ENCODE assay signal across 8 cellular contexts in the genomic region with DNA sequence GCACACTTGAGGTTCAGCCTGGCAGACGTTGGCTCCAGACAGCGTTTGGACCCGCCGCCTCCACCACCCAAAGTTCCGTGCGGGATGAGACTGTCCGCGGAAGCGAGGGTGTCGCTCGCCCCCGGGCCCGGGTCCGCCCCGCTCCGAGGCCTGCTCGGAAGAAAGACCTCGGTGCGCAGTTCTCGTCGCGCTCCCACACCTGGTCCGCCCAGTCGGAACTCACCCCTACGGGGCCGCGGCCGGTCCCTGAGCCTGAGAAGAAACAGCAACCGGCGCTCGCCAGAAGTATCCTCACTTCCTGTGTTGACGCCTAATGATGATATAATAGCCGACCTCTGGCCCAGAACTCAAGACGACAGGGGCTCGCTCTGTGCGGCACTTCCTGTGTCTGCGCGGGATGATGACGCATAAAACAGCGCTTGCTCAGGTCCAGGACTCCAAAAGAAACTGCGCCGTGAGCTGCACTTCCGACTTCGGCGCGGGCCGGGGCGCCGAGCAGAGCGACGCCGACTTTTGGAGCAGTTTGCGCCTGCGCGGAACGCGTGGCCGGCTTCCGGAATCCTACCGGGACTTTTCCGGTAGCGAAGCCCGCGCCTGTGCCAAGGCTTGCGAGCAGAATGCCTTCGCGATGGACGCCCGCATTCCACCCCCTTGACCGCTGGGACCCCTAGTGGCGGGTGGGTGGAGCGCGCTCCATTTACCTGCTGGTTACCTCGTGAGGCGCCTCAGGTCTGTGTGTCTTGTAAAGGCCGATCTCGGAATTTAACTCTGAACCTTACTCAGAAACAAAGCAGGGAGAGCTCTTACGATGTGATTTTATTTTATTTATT. TPM values are rescaled to one million over a fixed set of nuclear protein-coding genes. Genes with fewer than 3 reads are reported as not detected.
DNase-seq lines count a peak whose midpoint lies in the region; ATAC-seq and TF ChIP-seq lines count a peak whose summit lies in the region.
"Not testable (repeated sequence)": the region's sequence is repeated elsewhere in the genome, so short reads cannot be mapped to it uniquely, and the experiment has no call there.

A gene (minus strand): TSS at position 323 of the 830 bp plus-strand sequence. CDS start 1,539 bp downstream, outside the sequence.

- H3K27me3 ChIP-seq in thymus (ENCODE audit: control insufficient read depth, insufficient read depth), result not testable (repeated sequence)

- peak within 1 kb of the TSS; percentile 93 to 98 for H3K27ac Mint-ChIP-seq in activated naive CD4-positive, alpha-beta T cell treated with anti-CD3 and anti-CD28 coated beads, Interleukin-2, amount 50 U/mL, for 72 hours
- H3K27ac Mint-ChIP-seq in glutamatergic neuron (ENCODE audit: unreplicated experiment) (peak within 1 kb of the TSS; percentile 89), osteocyte (ENCODE audit: unreplicated experiment) (peak within 1 kb of the TSS; percentile 97)

- not testable (repeated sequence) for H3K4me1 ChIP-seq in thymus (ENCODE audit: control insufficient read depth, insufficient read depth, low read length)

- not testable (repeated sequence) for H3K9me3 Mint-ChIP-seq in activated naive CD4-positive, alpha-beta T cell treated with anti-CD3 and anti-CD28 coated beads, Interleukin-2, amount 50 U/mL, for 72 hours; glutamatergic neuron (ENCODE audit: unreplicated experiment); osteocyte (ENCODE audit: unreplicated experiment)

- H3K27me3 Mint-ChIP-seq in glutamatergic neuron (ENCODE audit: unreplicated experiment); osteocyte (ENCODE audit: unreplicated experiment): not testable (repeated sequence)

- not testable (repeated sequence) for H3K36me3 ChIP-seq in thymus (ENCODE audit: control insufficient read depth, insufficient read depth)

- H3K4me3 Mint-ChIP-seq in glutamatergic neuron (ENCODE audit: unreplicated experiment) (peak within 1 kb of the TSS; percentile 91), osteocyte (ENCODE audit: unreplicated experiment) (peak within 1 kb of the TSS; percentile 90)

- TF ChIP-seq CTCF in GM10248 (IDR thresholded peaks at IDR 0.05; ENCODE audit: control extremely low read depth, extremely low read depth, low read depth, missing control alignments), result not testable (repeated sequence)
- peak; percentile 62 for TF ChIP-seq CTCF in glutamatergic neuron (IDR thresholded peaks at IDR 0.05; ENCODE audit: partially characterized antibody, unreplicated experiment)
- TF ChIP-seq CTCF in osteocyte (IDR thresholded peaks at IDR 0.05), result peak; percentile 41

- H3K9me3 ChIP-seq in thymus (ENCODE audit: control insufficient read depth), result not testable (repeated sequence)

- H3K36me3 Mint-ChIP-seq in activated naive CD4-positive, alpha-beta T cell treated with anti-CD3 and anti-CD28 coated beads, Interleukin-2, amount 50 U/mL, for 72 hours; glutamatergic neuron (ENCODE audit: unreplicated experiment); osteocyte (ENCODE audit: unreplicated experiment): not testable (repeated sequence)

- peak; percentile 91 for ATAC-seq in HG02588 (IDR thresholded peaks at IDR 0.05; ENCODE audit: unreplicated experiment)
- peak; percentile 97 to 99 for ATAC-seq in activated naive CD4-positive, alpha-beta T cell treated with anti-CD3 and anti-CD28 coated beads, Interleukin-2, amount 50 U/mL, for 72 hours

- H3K27ac ChIP-seq in thymus (ENCODE audit: low read depth), result peak within 1 kb of the TSS; percentile 90

- DNase-seq in GM10248 (ENCODE audit: extremely low spot score) (peak; percentile 97), NCI-H1048 (lab: John Stamatoyannopoulos, UW) (peak; percentile 88), SKM-1 (lab: John Stamatoyannopoulos, UW; ENCODE audit: unreplicated experiment) (peak; percentile 95), glutamatergic neuron (peak; percentile 92), osteocyte (ENCODE audit: extremely low spot score, unreplicated experiment) (peak; percentile 99)
- peak; percentile 92 to 99 for DNase-seq in activated naive CD4-positive, alpha-beta T cell treated with anti-CD3 and anti-CD28 coated beads, Interleukin-2, amount 50 U/mL, for 72 hours (ENCODE audit: low spot score in 2 of 2)

- WGBS in thymus, result under 1% methylated on average over 48 of the region's 78 CpGs

- CTCF ChIA-PET in GM10248 (lab: Yijun Ruan, JAX), result not testable (repeated sequence)

- H3K4me1 Mint-ChIP-seq in glutamatergic neuron (ENCODE audit: low read depth, unreplicated experiment); osteocyte (ENCODE audit: unreplicated experiment): not testable (repeated sequence)

- POLR2A ChIA-PET in GM10248 (lab: Yijun Ruan, JAX), result interaction anchor here (0.6 kb wide), 2 partner anchors 153 to 185 kb away, joined by 5 to 7 read pairs; no protein-coding TSS in a partner anchor

- peak within 1 kb of the TSS; percentile 44 for H3K4me3 ChIP-seq in thymus (ENCODE audit: low read length)

RNA-seq across cellular contexts. Expression of the gene that starts here (rescaled TPM):
- total RNA-seq in activated naive CD4-positive, alpha-beta T cell treated with anti-CD3 and anti-CD28 coated beads, Interleukin-2, amount 50 U/mL, for 72 hours, result 100 to 1,000 TPM in 1 of 2 donors, 10 to 100 TPM in 1; 63.0 to 108 TPM
- total RNA-seq in glutamatergic neuron (ENCODE audit: unreplicated experiment), result 62.8 TPM
- 44.2 and 51.3 TPM in 2 replicates for total RNA-seq in osteocyte
- 52.2 TPM for polyA plus RNA-seq in thymus

Comparison
In these comparisons a context has a peak if more than half of its experiments do, and no peak if none do; other contexts are left out.
1. Peak in every context shown above with its lines: DNase-seq, ATAC-seq, H3K4me3 ChIP-seq and H3K27ac ChIP-seq.